8 cellular contexts compared by ENCODE assay signal in genomic region chr9:113737414-113738271, GRCh38.
DNase-seq lines count a peak whose midpoint lies in the region; ATAC-seq and TF ChIP-seq lines count a peak whose summit lies in the region.

No MANE protein-coding gene starts in this region.

- peak; percentile 75 for TF ChIP-seq CTCF in PC-3 (conservative IDR thresholded peaks at IDR 0.05; ENCODE audit: low read depth, low read length)

- H2BK15ac ChIP-seq in mesendoderm (replicated peaks; ENCODE audit: low read depth), result no peak overlapping the region

- H3K79me2 ChIP-seq in PC-3 (ENCODE audit: low read length), result no peaks in the 10 kb centered on the region
- H3K79me2 ChIP-seq in mesendoderm (ENCODE audit: control insufficient read depth, insufficient read depth, low read length), result no peaks in the 10 kb centered on the region

- no peaks in the 10 kb centered on the region for H3K36me3 ChIP-seq in PC-3 (ENCODE audit: low read depth, low read length)
- no peaks in the 10 kb centered on the region for H3K36me3 ChIP-seq in mesendoderm (ENCODE audit: control insufficient read depth, insufficient read depth, low read length)

- BruUV-seq in PC-3 (replicated peaks; lab: Mats Ljungman, UMichigan), result no TSS peak

- CTCF ChIA-PET in PC-3 (lab: Charles Lee), result interaction anchor here (0.7 to 0.8 kb wide), 2 partner anchors 16 to 33 kb away, joined by 3 read pairs; no protein-coding TSS in a partner anchor

- no peak overlapping the region for H2BK120ac ChIP-seq in mesendoderm (ENCODE audit: low read depth, low read length)

- POLR2A ChIA-PET in PC-3 (lab: Charles Lee; ENCODE audit: unreplicated experiment), result no interaction called here

- H3F3A ChIP-seq in PC-3 (ENCODE audit: low read length, unreplicated experiment), result no peaks in the 10 kb centered on the region

- no peak overlapping the region for H4K5ac ChIP-seq in mesendoderm (ENCODE audit: low read length)

- ATAC-seq in PC-3, result peak; percentile 50; the same call in 1 of the 2 replicates
- ATAC-seq in HG02884 (IDR thresholded peaks at IDR 0.05; ENCODE audit: unreplicated experiment), result no peak

- no peak overlapping the region for H3K56ac ChIP-seq in mesendoderm (ENCODE audit: low read length)

- no peaks in the 10 kb centered on the region for H3K79me1 ChIP-seq in mesendoderm (ENCODE audit: low read length)

- H3K4me2 ChIP-seq in PC-3 (ENCODE audit: low read length) (no peak overlapping the region), mesendoderm (ENCODE audit: low read length) (no peak overlapping the region)

- TF ChIP-seq RAD21 in Ishikawa (IDR thresholded peaks at IDR 0.05; ENCODE audit: low read depth), result peak; percentile 86

- H3K27me3 ChIP-seq in PC-3 (ENCODE audit: low read length) (no peaks in the 10 kb centered on the region), mesendoderm (ENCODE audit: insufficient read depth, low read length, poor library complexity) (no peaks in the 10 kb centered on the region)

- H3K27ac ChIP-seq in PC-3 (ENCODE audit: low read length) (no peak overlapping the region), mesendoderm (ENCODE audit: low read depth, low read length) (no peak overlapping the region)

- no peak overlapping the region for H3K23ac ChIP-seq in mesendoderm (ENCODE audit: low read length)

- H3K4me1 ChIP-seq in PC-3 (ENCODE audit: insufficient read depth, low read length), result peaks cover 9% of the 10 kb centered on the region; the same call in 1 of the 2 replicates
- H3K4me1 ChIP-seq in mesendoderm (ENCODE audit: control insufficient read depth, low read depth, low read length), result no peaks in the 10 kb centered on the region

- no peak overlapping the region for H2AK5ac ChIP-seq in mesendoderm (ENCODE audit: low read length)

- H3K9ac ChIP-seq in PC-3 (ENCODE audit: low read length) (no peak overlapping the region), mesendoderm (ENCODE audit: low read length) (no peak overlapping the region)

- H2BK5ac ChIP-seq in mesendoderm (ENCODE audit: low read length), result no peak overlapping the region

- DNase-seq in activated CD4-positive, alpha-beta T cell treated with anti-CD3 and anti-CD28 coated beads for 48 hours, result peak; percentile 52
- DNase-seq in activated CD4-positive, alpha-beta T cell treated with anti-CD3 and anti-CD28 coated beads, Interleukin-2, amount 50 U/mL, for 4 hours, result no peak
- peak; percentile 76 for DNase-seq in PC-3
- DNase-seq in dedifferentiated amniotic fluid mesenchymal stem cell (ENCODE audit: extremely low spot score), result peak; percentile 58
- DNase-seq in mesendoderm, result peak; percentile 78
- DNase-seq in hippocampal formation (lab: John Stamatoyannopoulos, UW), result no peak

- H3K4me3 ChIP-seq in PC-3 (ENCODE audit: low read length) (no peak overlapping the region), mesendoderm (ENCODE audit: low read length) (no peak overlapping the region)

- TF ChIP-seq EP300 in Ishikawa (IDR thresholded peaks at IDR 0.05; ENCODE audit: borderline replicate concordance), result no peak

- no peaks in the 10 kb centered on the region for H3K9me2 ChIP-seq in PC-3 (replicated peaks; ENCODE audit: low read length)

- no peak overlapping the region for H4K8ac ChIP-seq in mesendoderm (ENCODE audit: low read depth, low read length)

- intact Hi-C loops in PC-3 (cut with micrococcal nuclease), result loop anchor here (1.0 to 5.0 kb wide), 3 partner anchors 55 to 226 kb away; partner anchors contain the start of gene ZNF618

- H2AFZ ChIP-seq in PC-3 (ENCODE audit: low read length), result no peak overlapping the region

- H3K9me3 ChIP-seq in PC-3 (ENCODE audit: low read length), result no peaks in the 10 kb centered on the region

- H4K20me1 ChIP-seq in PC-3 (ENCODE audit: low read length), result no peaks in the 10 kb centered on the region

- WGBS in mesendoderm (ENCODE audit: extremely low coverage, insufficient coverage, low lambda C conversion rate), result no CpG with 5 or more reads among the region's 6 CpGs

- no peak overlapping the region for H3K18ac ChIP-seq in mesendoderm (ENCODE audit: low read length)

- no peak overlapping the region for H3K4ac ChIP-seq in mesendoderm (ENCODE audit: low read depth, low read length)

TF ChIP-seq in Ishikawa, 13 proteins besides CTCF, POLR2A, EP300 and RAD21:
- no peak for TF ChIP-seq USF1 (IDR thresholded peaks at IDR 0.05)
- no peak for TF ChIP-seq ZBTB7A (IDR thresholded peaks at IDR 0.05; ENCODE audit: low read depth)
- TF ChIP-seq CEBPB (IDR thresholded peaks at IDR 0.05), result no peak
- TF ChIP-seq CREB1 (IDR thresholded peaks at IDR 0.05; ENCODE audit: low read depth), result no peak
- TF ChIP-seq TCF12 (IDR thresholded peaks at IDR 0.05; ENCODE audit: low read depth), result no peak
- TF ChIP-seq FOXM1 (IDR thresholded peaks at IDR 0.05; ENCODE audit: borderline replicate concordance, low read depth), result no peak
- TF ChIP-seq NFIC (IDR thresholded peaks at IDR 0.05), result no peak
- no peak for TF ChIP-seq MAX (IDR thresholded peaks at IDR 0.05)
- TF ChIP-seq REST (IDR thresholded peaks at IDR 0.05; ENCODE audit: low read depth), result no peak
- no peak for TF ChIP-seq TAF1 (IDR thresholded peaks at IDR 0.05; ENCODE audit: low read depth)
- TF ChIP-seq YY1 (IDR thresholded peaks at IDR 0.05; ENCODE audit: low read depth), result no peak
- TF ChIP-seq EGR1 (IDR thresholded peaks at IDR 0.05), result no peak
- no peak for TF ChIP-seq TEAD4 (IDR thresholded peaks at IDR 0.05)

Comparison
In these comparisons a context has a peak if more than half of its experiments do, and no peak if none do; other contexts are left out.
1. DNase-seq: peak in activated CD4-positive, alpha-beta T cell treated with anti-CD3 and anti-CD28 coated beads for 48 hours (single experiment), PC-3 (single experiment), dedifferentiated amniotic fluid mesenchymal stem cell (single experiment) and mesendoderm (single experiment); none in activated CD4-positive, alpha-beta T cell treated with anti-CD3 and anti-CD28 coated beads, Interleukin-2, amount 50 U/mL, for 4 hours (0 of 2) and hippocampal formation (0 of 2).